1 cellular context compared by ENCODE assay signal in genomic region chr1:3584915-3585314, GRCh38.
TF ChIP-seq lines count a peak whose summit lies in the region.

No MANE protein-coding gene starts in this region.

TF ChIP-seq in HepG2, 621 proteins besides CTCF, POLR2A, EP300 and RAD21:
- TF ChIP-seq NFIC (IDR thresholded peaks at IDR 0.05; ENCODE audit: low read length): no peak
- TF ChIP-seq MNT (IDR thresholded peaks at IDR 0.05): peak; percentile 99
- peak; percentile 26; the same call in 1 of the 2 replicates for TF ChIP-seq CREB1 (IDR thresholded peaks at IDR 0.05)
- no peak for TF ChIP-seq CREB1 (CRISPR knock-in tag; IDR thresholded peaks at IDR 0.05)
